Comparison of ENCODE assay signal across 8 cellular contexts in the genomic region with DNA sequence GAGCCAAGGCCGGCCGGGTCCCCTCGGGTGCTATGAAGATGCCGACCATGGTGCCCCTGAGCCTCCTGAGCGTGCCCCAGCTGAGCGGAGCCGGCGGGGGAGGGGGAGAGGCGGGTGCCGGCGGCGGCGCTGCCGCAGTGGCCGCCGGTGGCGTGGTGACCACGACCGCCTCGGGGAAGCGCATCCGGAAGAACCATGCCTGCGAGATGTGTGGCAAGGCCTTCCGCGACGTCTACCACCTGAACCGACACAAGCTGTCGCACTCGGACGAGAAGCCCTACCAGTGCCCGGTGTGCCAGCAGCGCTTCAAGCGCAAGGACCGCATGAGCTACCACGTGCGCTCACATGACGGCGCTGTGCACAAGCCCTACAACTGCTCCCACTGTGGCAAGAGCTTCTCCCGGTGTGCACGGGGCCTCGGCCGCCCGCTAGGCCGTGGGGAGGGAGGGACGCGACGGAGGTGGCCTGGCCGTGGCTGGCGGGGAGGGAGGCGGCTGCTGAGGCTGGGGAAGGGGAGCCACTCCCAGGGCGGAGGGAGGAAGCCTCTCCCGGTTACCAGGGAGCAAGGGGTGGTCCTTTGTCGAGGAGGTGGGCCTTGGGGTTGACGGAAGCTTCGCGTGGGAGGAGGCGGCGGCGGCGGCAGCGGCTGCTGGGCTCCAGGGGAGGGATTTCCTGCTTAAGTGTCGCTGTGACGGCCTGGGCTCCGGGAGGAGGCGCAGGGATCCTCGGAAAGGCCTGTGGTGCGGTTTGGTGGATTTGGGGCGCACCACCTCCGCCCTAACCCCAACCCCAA. TPM values are rescaled to one million over a fixed set of nuclear protein-coding genes. Genes with fewer than 3 reads are reported as not detected.
A peak's percentile ranks its signal among the peaks of the same experiment; 100 is the strongest.
DNase-seq lines count a peak whose midpoint lies in the region; ATAC-seq and TF ChIP-seq lines count a peak whose summit lies in the region.

No MANE protein-coding gene starts in this region.

- POLR2A ChIA-PET in PC-3 (lab: Charles Lee; ENCODE audit: unreplicated experiment): no interaction called here

- H2AFZ ChIP-seq in PC-3 (ENCODE audit: low read length): peak overlapping the region; percentile 61; the same call in 1 of the 2 replicates

- no TSS peak for BruUV-seq in PC-3 (replicated peaks; lab: Mats Ljungman, UMichigan)

- H3K9me2 ChIP-seq in PC-3 (replicated peaks; ENCODE audit: low read length): no peaks in the 10 kb centered on the region

- no peaks in the 10 kb centered on the region for H3K9me3 ChIP-seq in PC-3 (ENCODE audit: low read length)
- no peaks in the 10 kb centered on the region for H3K9me3 ChIP-seq in mucosa of rectum (ENCODE audit: control insufficient read depth in 2 of 2, low read length in 2 of 2)

- TF ChIP-seq CTCF in GM06990 (IDR thresholded peaks at IDR 0.05; ENCODE audit: insufficient read depth, low read length, poor library complexity, severe bottlenecking) (peak; percentile 68), PC-3 (conservative IDR thresholded peaks at IDR 0.05; ENCODE audit: low read depth, low read length) (peak; percentile 47; the same call in 1 of the 2 replicates), epithelial cell of proximal tubule (conservative IDR thresholded peaks at IDR 0.05; ENCODE audit: low read depth, low read length) (peak; percentile 47)

- peak; percentile 14 for ATAC-seq in PC-3
- ATAC-seq in GM21381 (IDR thresholded peaks at IDR 0.05; ENCODE audit: unreplicated experiment): no peak

- H3K36me3 ChIP-seq in GM06990 (ENCODE audit: control insufficient read depth, insufficient read depth, low read length): peaks cover 15% of the 10 kb centered on the region
- H3K36me3 ChIP-seq in PC-3 (ENCODE audit: low read depth, low read length): no peaks in the 10 kb centered on the region; the same call in 1 of the 2 replicates
- H3K36me3 ChIP-seq in mucosa of rectum (ENCODE audit: control insufficient read depth in 2 of 2, insufficient read depth in 2 of 2, low read length in 2 of 2): peaks cover 18 to 19% of the 10 kb centered on the region in 2 donors

- H3K4me3 ChIP-seq in GM06990 (replicated peaks; ENCODE audit: low read depth, low read length) (peak overlapping the region; percentile 86), PC-3 (ENCODE audit: low read length) (peak overlapping the region; percentile 83), epithelial cell of proximal tubule (ENCODE audit: low read depth, low read length) (peak overlapping the region; percentile 53), mucosa of rectum (ENCODE audit: low read length in 2 of 2) (peak overlapping the region; percentile 69 to 82)

- peaks cover 2% of the 10 kb centered on the region for H3K27me3 Mint-ChIP-seq in activated T-cell treated with anti-CD3 and anti-CD28 coated beads, Interleukin-2, amount 50 U/mL, for 24 hours

- peaks cover 64% of the 10 kb centered on the region for H3K36me3 Mint-ChIP-seq in activated T-cell treated with anti-CD3 and anti-CD28 coated beads, Interleukin-2, amount 50 U/mL, for 24 hours (ENCODE audit: low read depth)

- DNase-seq in GM06990 (ENCODE audit: extremely low read depth, insufficient read length) (peak; percentile 91), HuH-7.5 (ENCODE audit: low spot score) (peak; percentile 84), PC-3 (peak; percentile 78), epithelial cell of proximal tubule (ENCODE audit: low read depth) (no peak)
- peak; percentile 93 for DNase-seq in activated T-cell treated with anti-CD3 and anti-CD28 coated beads, Interleukin-2, amount 50 U/mL, for 24 hours
- peak; percentile 70 to 83 for DNase-seq in stimulated activated CD8-positive, alpha-beta memory T cell treated with anti-CD3 and anti-CD28 coated beads, Interleukin-4, amount 100 ng/mL, for 4 hours (ENCODE audit: low read depth in 2 of 2, low spot score in 1 of 2)

- no peaks in the 10 kb centered on the region for H3K27me3 ChIP-seq in GM06990 (replicated peaks; ENCODE audit: control insufficient read depth, insufficient read depth, low read length)
- H3K27me3 ChIP-seq in PC-3 (ENCODE audit: low read length): no peaks in the 10 kb centered on the region
- no peaks in the 10 kb centered on the region for H3K27me3 ChIP-seq in mucosa of rectum (ENCODE audit: control insufficient read depth in 2 of 2, insufficient read depth in 2 of 2, low read length in 2 of 2)

- peak overlapping the region; percentile 98 for H3K4me3 Mint-ChIP-seq in activated T-cell treated with anti-CD3 and anti-CD28 coated beads, Interleukin-2, amount 50 U/mL, for 24 hours

- peaks cover 58% of the 10 kb centered on the region for H3K4me1 Mint-ChIP-seq in activated T-cell treated with anti-CD3 and anti-CD28 coated beads, Interleukin-2, amount 50 U/mL, for 24 hours (ENCODE audit: low read depth)

- H3K4me2 ChIP-seq in PC-3 (ENCODE audit: low read length): peak overlapping the region; percentile 97

- H4K20me1 ChIP-seq in PC-3 (ENCODE audit: low read length): 0 out of 2 replicates have a peak, but pooled peaks cover 6% of the 10 kb centered on the region

- H3K27ac Mint-ChIP-seq in activated T-cell treated with anti-CD3 and anti-CD28 coated beads, Interleukin-2, amount 50 U/mL, for 24 hours: peak overlapping the region; percentile 99

- H3K9ac ChIP-seq in PC-3 (ENCODE audit: low read length) (peak overlapping the region; percentile 83), mucosa of rectum (ENCODE audit: low read depth in 1 of 2, low read length in 2 of 2) (peak overlapping the region; percentile 48 to 88)

- CTCF ChIA-PET in PC-3 (lab: Charles Lee): interaction anchor here (0.6 to 1.2 kb wide), 4 partner anchors 8 to 107 kb away, joined by 3 to 9 read pairs (median 4); partner anchors contain the start of genes PAGR1 and SEZ6L2

- H3F3A ChIP-seq in PC-3 (ENCODE audit: low read length, unreplicated experiment): no peaks in the 10 kb centered on the region

- H3K79me2 ChIP-seq in PC-3 (ENCODE audit: low read length): peaks cover 35% of the 10 kb centered on the region

- H3K9me3 Mint-ChIP-seq in activated T-cell treated with anti-CD3 and anti-CD28 coated beads, Interleukin-2, amount 50 U/mL, for 24 hours: no peaks in the 10 kb centered on the region

- H3K27ac ChIP-seq in PC-3 (ENCODE audit: low read length): peak overlapping the region; percentile 73
- H3K27ac ChIP-seq in mucosa of rectum (ENCODE audit: low read depth in 2 of 2, low read length in 2 of 2): peak overlapping the region; percentile 94 to 97

- H3K4me1 ChIP-seq in PC-3 (ENCODE audit: insufficient read depth, low read length) (peaks cover 39% of the 10 kb centered on the region), mucosa of rectum (ENCODE audit: control insufficient read depth in 2 of 2, insufficient read depth in 2 of 2, low read length in 2 of 2) (peaks cover 48 to 52% of the 10 kb centered on the region in 2 donors)

- intact Hi-C loops in PC-3 (cut with micrococcal nuclease): loop anchor here (5.0 kb wide), 1 partner anchor 105 kb away; no protein-coding TSS in a partner anchor

RNA-seq across cellular contexts. Expression of gene MAZ, which starts 1.3 kb away (rescaled TPM):
- total RNA-seq in PC-3 (2014; rRNA removed) (279 and 358 TPM in 2 replicates), epithelial cell of proximal tubule (174 and 293 TPM in 2 replicates)

RNA-seq across cellular contexts. Expression of gene PRRT2, which starts 4.4 kb away (rescaled TPM):
- total RNA-seq in PC-3 (2014; rRNA removed) (0.35 and 0.40 TPM in 2 replicates), epithelial cell of proximal tubule (0.35 TPM in 1 of 2 replicates, not detected in the other)

RNA-seq across cellular contexts. Expression of gene PAGR1, which starts 8.3 kb away (rescaled TPM):
- total RNA-seq in PC-3 (2014; rRNA removed) (53.8 and 76.7 TPM in 2 replicates), epithelial cell of proximal tubule (62.3 and 63.2 TPM in 2 replicates)

RNA-seq across cellular contexts. Expression of gene MVP, which starts 12.6 kb away (rescaled TPM):
- total RNA-seq in PC-3 (2014; rRNA removed) (27.3 and 36.1 TPM in 2 replicates), epithelial cell of proximal tubule (179 and 205 TPM in 2 replicates)

RNA-seq across cellular contexts. Expression of gene KIF22, which starts 17.1 kb away (rescaled TPM):
- total RNA-seq in PC-3 (2014; rRNA removed) (87.6 and 93.1 TPM in 2 replicates), epithelial cell of proximal tubule (105 and 118 TPM in 2 replicates)
